11 cellular contexts compared by ENCODE assay signal in the genomic region with DNA sequence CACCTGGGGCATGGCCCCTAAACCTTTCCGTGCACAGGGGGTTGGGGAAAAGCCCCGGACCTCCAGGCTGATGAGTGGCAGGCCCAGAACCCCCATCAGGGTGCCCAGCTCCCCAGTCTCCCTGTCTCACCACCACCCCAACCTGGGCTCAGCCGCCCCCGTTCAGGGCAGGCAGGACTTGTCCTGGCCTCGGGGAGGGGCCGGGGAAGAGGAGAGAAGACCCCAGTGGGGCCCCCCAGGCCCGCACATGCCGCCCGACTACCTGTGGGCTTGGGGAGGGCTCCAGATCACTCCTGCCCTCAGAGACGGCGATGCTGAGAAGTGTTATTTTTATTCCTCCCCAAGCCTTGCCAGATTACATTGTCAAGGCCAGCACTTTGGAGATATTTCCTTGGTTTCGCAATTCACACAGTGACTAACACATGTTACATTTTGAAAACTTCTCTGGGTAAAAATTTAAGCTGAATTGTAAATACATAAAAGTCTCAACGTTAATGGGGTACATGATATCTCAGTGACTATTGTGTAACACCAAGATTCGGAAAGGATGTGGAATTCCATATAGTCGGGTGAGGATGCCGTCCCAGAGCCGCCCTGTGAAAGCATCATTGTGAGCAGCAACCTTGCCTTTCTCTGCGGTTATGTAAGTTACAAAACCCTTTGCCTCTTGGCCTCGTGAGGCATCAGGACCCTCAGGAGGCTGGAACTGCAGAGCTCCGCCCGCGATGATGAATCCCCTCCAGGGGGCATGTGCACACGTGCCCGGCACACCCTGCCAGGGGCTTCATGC.
DNase-seq lines count a peak whose midpoint lies in the region; ATAC-seq and TF ChIP-seq lines count a peak whose summit lies in the region.
"Had no signal": no experiment of that assay in that cellular context is flagged by ENCODE, and none has a peak within 500 bp of the region (broad histone marks: within the 10 kb centered on the region; RNA-seq: fewer than 3 reads in every experiment).

No MANE protein-coding gene starts in this region.

- no peak overlapping the region for H2BK120ac ChIP-seq in IMR-90 (ENCODE audit: low read depth, low read length)

- no peak overlapping the region for H2BK15ac ChIP-seq in IMR-90 (ENCODE audit: low read depth, low read length)

- dilution Hi-C loops in IMR-90 (cut with HindIII; ENCODE audit: low sequenced_read_pairs, unreplicated experiment) = no loop called here

- H3K4me3 ChIP-seq in IMR-90 (ENCODE audit: insufficient read depth, low read depth, low read length) = no peak overlapping the region
- H3K4me3 ChIP-seq in tibial nerve = peak overlapping the region in 1 of 4 donors; percentile 14

- no peak overlapping the region for H3K27ac Mint-ChIP-seq in MCF 10A (ENCODE audit: low read depth, unreplicated experiment)
- H3K27ac Mint-ChIP-seq: nephron had no signal

- CTCF ChIA-PET in IMR-90 (lab: Yijun Ruan, JAX) = interaction anchor here (0.7 kb wide), 1 partner anchor 55 kb away, joined by 5 read pairs; no protein-coding TSS in a partner anchor
- CTCF ChIA-PET in MCF 10A (lab: Yijun Ruan, JAX) = no interaction called here

- H3K9ac ChIP-seq in IMR-90 (ENCODE audit: low read depth, low read length) = no peak overlapping the region

- peak; percentile 86 for ATAC-seq in IMR-90 (ENCODE audit: low read depth)

- H3K27me3 Mint-ChIP-seq in MCF 10A (ENCODE audit: insufficient read depth, unreplicated experiment) = no peaks in the 10 kb centered on the region

- H3K56ac ChIP-seq in IMR-90 (ENCODE audit: extremely low read depth, insufficient read depth, low read length) = no peak overlapping the region

- no peaks in the 10 kb centered on the region; the same call in 1 of the 2 replicates for H3K27me3 ChIP-seq in IMR-90 (ENCODE audit: control insufficient read depth, insufficient read depth, low read length)
- no peaks in the 10 kb centered on the region for H3K27me3 ChIP-seq in tibial nerve

- peaks cover 15% of the 10 kb centered on the region; the same call in 1 of the 2 replicates for H3K4me1 ChIP-seq in IMR-90 (ENCODE audit: control insufficient read depth, insufficient read depth, low read length)
- H3K4me1 ChIP-seq in tibial nerve = peaks cover 0 to 16% (median 0%) of the 10 kb centered on the region in 4 donors

- no peaks in the 10 kb centered on the region for H3K9me1 ChIP-seq in IMR-90 (ENCODE audit: insufficient read depth, low read length)

- no peak overlapping the region for H2AFZ ChIP-seq in IMR-90 (replicated peaks; ENCODE audit: low read length, poor library complexity)

- H4K5ac ChIP-seq in IMR-90 (ENCODE audit: low read depth, low read length) = no peak overlapping the region

- H4K20me1 ChIP-seq in IMR-90 (ENCODE audit: insufficient read depth, low read length) = no peaks in the 10 kb centered on the region

- H2BK5ac ChIP-seq in IMR-90 (ENCODE audit: low read depth, low read length, poor library complexity, severe bottlenecking) = no peak overlapping the region

- H3K9me3 Mint-ChIP-seq in MCF 10A (ENCODE audit: unreplicated experiment) = no peaks in the 10 kb centered on the region

- no peak overlapping the region; the same call in 1 of the 2 replicates for H3K18ac ChIP-seq in IMR-90 (ENCODE audit: low read depth, low read length)

- H2AK5ac ChIP-seq in IMR-90 (ENCODE audit: low read depth, low read length) = no peak overlapping the region

- H3K4me3 Mint-ChIP-seq in MCF 10A (ENCODE audit: unreplicated experiment) = peak overlapping the region; percentile 14
- H3K4me3 Mint-ChIP-seq: nephron had no signal

- H3K79me1 ChIP-seq in IMR-90 (ENCODE audit: low read depth in 1 of 2, low read length in 2 of 2) = no peaks in the 10 kb centered on the region

- TF ChIP-seq CTCF in IMR-90 (conservative IDR thresholded peaks at IDR 0.05; ENCODE audit: low read depth, low read length) (no peak), MCF 10A (IDR thresholded peaks at IDR 0.05; ENCODE audit: unreplicated experiment) (no peak), tibial nerve (IDR thresholded peaks at IDR 0.05) (no peak)

- H4K8ac ChIP-seq in IMR-90 (ENCODE audit: low read depth in 2 of 2, low read length in 2 of 2) = no peak overlapping the region

- H3K4me1 Mint-ChIP-seq in MCF 10A (ENCODE audit: insufficient read depth, unreplicated experiment) = peaks cover 23% of the 10 kb centered on the region

- peak overlapping the region; percentile 21; the same call in 1 of the 2 replicates for H3K27ac ChIP-seq in IMR-90 (ENCODE audit: insufficient read depth, low read length)
- peak overlapping the region in 3 of 4 donors; percentile 45 to 72 (median 60) for H3K27ac ChIP-seq in tibial nerve

- no peak overlapping the region for H3K23ac ChIP-seq in IMR-90 (ENCODE audit: low read depth, low read length)

- no peak overlapping the region for H2BK20ac ChIP-seq in IMR-90 (ENCODE audit: low read depth, low read length)

- in situ Hi-C loops in IMR-90 (cut with MboI; ENCODE audit: low sequenced_read_pairs) = no loop called here

- no peak overlapping the region for H3K4ac ChIP-seq in IMR-90 (ENCODE audit: low read depth, low read length)

- H3K36me3 Mint-ChIP-seq in MCF 10A (ENCODE audit: insufficient read depth, unreplicated experiment) = no peaks in the 10 kb centered on the region

- POLR2A ChIA-PET in IMR-90 (lab: Charles Lee; ENCODE audit: unreplicated experiment) = no interaction called here
- POLR2A ChIA-PET in MCF 10A (lab: Yijun Ruan, JAX) = interaction anchor here (0.6 to 1.7 kb wide), 5 partner anchors 9 to 182 kb away, joined by 3 to 5 read pairs (median 3); no protein-coding TSS in a partner anchor

- WGBS in IMR-90 (ENCODE audit: extremely low coverage in 2 of 2, insufficient read length in 1 of 2), 2 experiments = 46% methylated on average over 10 of the region's 24 CpGs; no CpG with 5 or more reads in 1 of the 2 experiments
- 55 to 64% methylated on average over 22 to 24 of the region's 24 CpGs for WGBS in tibial nerve, 2 donors

- intact Hi-C loops in IMR-90 (cut with micrococcal nuclease) = no loop called here
- intact Hi-C loops in MCF 10A (cut with micrococcal nuclease) = no loop called here

- peak in 1 of 2 donors; percentile 58 for TF ChIP-seq EP300 in tibial nerve (IDR thresholded peaks at IDR 0.05)

- no peak overlapping the region for H3K4me2 ChIP-seq in IMR-90 (ENCODE audit: low read depth, low read length)

- H3K36me3 ChIP-seq in IMR-90 (ENCODE audit: control insufficient read depth, insufficient read depth, low read length) (no peaks in the 10 kb centered on the region), tibial nerve (no peaks in the 10 kb centered on the region)

- no peak for TF ChIP-seq RAD21 in IMR-90 (IDR thresholded peaks at IDR 0.05; ENCODE audit: low read length)

- TF ChIP-seq POLR2A in IMR-90 (IDR thresholded peaks at IDR 0.05; ENCODE audit: low read depth, low read length) (no peak), tibial nerve (IDR thresholded peaks at IDR 0.05) (no peak)

- BruUV-seq in IMR-90 (replicated peaks; lab: Mats Ljungman, UMichigan) (no TSS peak), MCF 10A (replicated peaks; lab: Mats Ljungman, UMichigan) (no TSS peak)

- no peak overlapping the region for H2AK9ac ChIP-seq in IMR-90 (replicated peaks; ENCODE audit: low read depth, low read length, poor library complexity)

- H3K14ac ChIP-seq in IMR-90 (replicated peaks; ENCODE audit: low read depth, low read length) = no peak overlapping the region

- no peaks in the 10 kb centered on the region for H3K9me3 ChIP-seq in IMR-90 (ENCODE audit: control insufficient read depth, insufficient read depth, low read length)
- peaks cover 0 to 9% (median 0%) of the 10 kb centered on the region in 4 donors for H3K9me3 ChIP-seq in tibial nerve

- peak; percentile 81 for DNase-seq in IMR-90
- peak; percentile 92 for DNase-seq in MCF 10A (ENCODE audit: unreplicated experiment)
- peak; percentile 9 for DNase-seq in kidney tubule cell (ENCODE audit: low spot score)
- peak in 1 of 2 donors; percentile 57 for DNase-seq in tibial nerve (ENCODE audit: low spot score in 2 of 2)
- DNase-seq in stimulated activated CD4-positive, alpha-beta T cell treated with anti-CD3 and anti-CD28 coated beads, Interleukin-4, amount 100 ng/mL, for 1 hour = no peak
- DNase-seq in foreskin melanocyte = no peak
- DNase-seq in COLO668 (lab: John Stamatoyannopoulos, UW; ENCODE audit: unreplicated experiment) = no peak
- DNase-seq in activated naive CD4-positive, alpha-beta T cell treated with Interleukin-2 at 50 U/mL for 16 hours = no peak
- DNase-seq: effector CD8-positive, alpha-beta T cell; NCI-H1092 treated with DMSO at 0.1 percent for 48 hours had no signal

- H4K91ac ChIP-seq in IMR-90 (ENCODE audit: insufficient read depth, low read depth, low read length) = no peak overlapping the region; the same call in 1 of the 2 replicates

TF ChIP-seq in IMR-90, 13 proteins besides CTCF, POLR2A, EP300 and RAD21:
- no peak for TF ChIP-seq FOS (IDR thresholded peaks at IDR 0.05; ENCODE audit: low read depth, low read length)
- TF ChIP-seq MAZ (IDR thresholded peaks at IDR 0.05; ENCODE audit: borderline replicate concordance, low read depth, low read length) = no peak
- TF ChIP-seq RCOR1 (IDR thresholded peaks at IDR 0.05; ENCODE audit: insufficient replicate concordance, low read length) = no peak
- peak; percentile 95 for TF ChIP-seq CEBPB (IDR thresholded peaks at IDR 0.05; ENCODE audit: low read depth, low read length)

Comparison
In these comparisons a context has a peak if more than half of its experiments do, and no peak if none do; other contexts are left out.
1. DNase-seq: peak in IMR-90 (single experiment), MCF 10A (single experiment) and kidney tubule cell (single experiment); none in stimulated activated CD4-positive, alpha-beta T cell treated with anti-CD3 and anti-CD28 coated beads, Interleukin-4, amount 100 ng/mL, for 1 hour (single experiment), foreskin melanocyte (single experiment), COLO668 (single experiment) and activated naive CD4-positive, alpha-beta T cell treated with Interleukin-2 at 50 U/mL for 16 hours (single experiment).